In the genomic region with DNA sequence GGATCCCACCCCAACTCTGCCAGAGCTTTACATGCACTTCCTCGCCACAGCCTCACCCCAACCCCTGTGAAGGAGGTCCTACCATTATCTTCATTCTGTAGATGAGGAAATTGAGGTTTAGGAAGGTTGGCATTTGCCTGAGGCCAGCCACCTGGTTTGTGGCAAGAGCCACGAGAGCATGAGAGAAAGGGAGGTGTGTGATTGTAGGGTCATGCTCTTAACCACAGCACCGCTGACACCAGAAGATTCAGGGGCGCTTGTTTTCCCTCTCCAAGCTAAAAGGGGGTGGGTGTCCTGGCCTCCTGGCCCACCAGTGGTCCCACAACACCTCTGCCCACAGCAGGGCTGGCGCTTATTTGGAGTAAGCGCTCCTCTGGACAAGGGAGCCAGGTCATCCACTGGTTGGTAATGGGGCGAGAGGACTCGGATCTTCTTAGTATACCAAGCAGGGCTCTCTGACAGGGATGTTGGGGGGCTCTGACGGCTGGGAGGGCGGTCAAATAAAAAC, we compare ENCODE assay signal across 16 cellular contexts. TPM values are rescaled to one million over a fixed set of nuclear protein-coding genes. Genes with fewer than 3 reads are reported as not detected.
DNase-seq lines count a peak whose midpoint lies in the region; ATAC-seq, FAIRE-seq and TF ChIP-seq lines count a peak whose summit lies in the region.
"Had no signal": no experiment of that assay in that cellular context is flagged by ENCODE, and none has a peak within 500 bp of the region (broad histone marks: within the 10 kb centered on the region; RNA-seq: fewer than 3 reads in every experiment).

No MANE protein-coding gene starts in this region.

- H3K4me1 Mint-ChIP-seq in CD14-positive monocyte (peaks cover 8% of the 10 kb centered on the region), naive B cell (peaks cover 0 to 13% (median 11%) of the 10 kb centered on the region in 3 donors)
- H3K4me1 Mint-ChIP-seq: activated CD4-positive, alpha-beta T cell treated with anti-CD3 and anti-CD28 coated beads for 36 hours had no signal

- H3K27ac Mint-ChIP-seq in CD14-positive monocyte: no peak overlapping the region
- H3K27ac Mint-ChIP-seq in naive B cell: no peak overlapping the region
- H3K27ac Mint-ChIP-seq: activated CD4-positive, alpha-beta T cell treated with anti-CD3 and anti-CD28 coated beads for 36 hours; IgD-negative memory B cell had no signal

- no peak overlapping the region for H3K9ac ChIP-seq in HUES48 (ENCODE audit: low read depth, low read length)

- no peak for TF ChIP-seq CTCF in CD14-positive monocyte (IDR thresholded peaks at IDR 0.05)
- no peak for TF ChIP-seq CTCF in bronchial epithelial cell (IDR thresholded peaks at IDR 0.05; ENCODE audit: insufficient read depth, low read length, severe bottlenecking)

- H3K4me1 ChIP-seq in HUES48 (ENCODE audit: control insufficient read depth, insufficient read depth, low read length): no peaks in the 10 kb centered on the region
- H3K4me1 ChIP-seq: breast epithelium, gastrocnemius medialis had no signal

- H3K27ac ChIP-seq in HUES48 (ENCODE audit: low read depth, low read length): no peak overlapping the region
- H3K27ac ChIP-seq: breast epithelium, gastrocnemius medialis, tibial nerve had no signal

- H3K9me3 ChIP-seq in HUES48 (ENCODE audit: control insufficient read depth, insufficient read depth, low read length): no peaks in the 10 kb centered on the region
- H3K9me3 ChIP-seq: breast epithelium, gastrocnemius medialis, tibial nerve had no signal

- H3K4me3 ChIP-seq in HUES48 (ENCODE audit: low read depth, low read length): peak overlapping the region; percentile 61
- peak overlapping the region; percentile 33 for H3K4me3 ChIP-seq in bronchial epithelial cell (ENCODE audit: low read depth, low read length)

- intact Hi-C loops in CD14-positive monocyte (cut with micrococcal nuclease): no loop called here

- H3K27me3 Mint-ChIP-seq in CD14-positive monocyte (ENCODE audit: low read depth in 3 of 3) (peaks cover 30 to 54% (median 50%) of the 10 kb centered on the region in 3 donors), naive B cell (peaks cover 56 to 74% (median 72%) of the 10 kb centered on the region in 3 donors)

- H3K9me3 Mint-ChIP-seq in CD14-positive monocyte (peaks cover 0 to 3% (median 0%) of the 10 kb centered on the region in 7 donors), naive B cell (no peaks in the 10 kb centered on the region)
- H3K9me3 Mint-ChIP-seq: IgD-negative memory B cell had no signal

- peak overlapping the region; percentile 65 to 85 for H3K4me3 Mint-ChIP-seq in CD14-positive monocyte
- H3K4me3 Mint-ChIP-seq in naive B cell: peak overlapping the region in 6 of 8 donors; percentile 9 to 79 (median 64)
- H3K4me3 Mint-ChIP-seq: activated CD4-positive, alpha-beta T cell treated with anti-CD3 and anti-CD28 coated beads for 36 hours had no signal

- H3K36me3 ChIP-seq in HUES48 (ENCODE audit: control insufficient read depth, insufficient read depth, low read length) (no peaks in the 10 kb centered on the region), bronchial epithelial cell (ENCODE audit: control insufficient read depth, insufficient read depth, low read length) (no peaks in the 10 kb centered on the region)
- H3K36me3 ChIP-seq: breast epithelium, gastrocnemius medialis, tibial nerve had no signal

- no peak for FAIRE-seq in bronchial epithelial cell (lab: Jason Lieb, UNC)
- FAIRE-seq: G401.6 had no signal

- ATAC-seq in naive B cell (ENCODE audit: low read depth in 2 of 2) (no peak), GM21528 (IDR thresholded peaks at IDR 0.05; ENCODE audit: low FRiP score, unreplicated experiment) (no peak)
- ATAC-seq: gastrocnemius medialis had no signal

- H3K36me3 Mint-ChIP-seq in CD14-positive monocyte (no peaks in the 10 kb centered on the region), naive B cell (no peaks in the 10 kb centered on the region)
- H3K36me3 Mint-ChIP-seq: IgD-negative memory B cell had no signal

- peaks cover 33% of the 10 kb centered on the region for H3K27me3 ChIP-seq in HUES48 (ENCODE audit: control insufficient read depth, insufficient read depth, low read length)
- no peaks in the 10 kb centered on the region for H3K27me3 ChIP-seq in bronchial epithelial cell (ENCODE audit: control insufficient read depth, insufficient read depth, low read length)

- no peak for DNase-seq in CD14-positive monocyte (ENCODE audit: low spot score)
- no peak for DNase-seq in bronchial epithelial cell (ENCODE audit: low read depth)
- no peak for DNase-seq in naive B cell
- DNase-seq in retina: no peak
- DNase-seq in DMS53 (lab: John Stamatoyannopoulos, UW): no peak
- DNase-seq: activated gamma-delta T cell treated with Interleukin-2 at 50 U/mL for 16 hours, gastrocnemius medialis had no signal

RNA-seq across cellular contexts. Expression of gene RHCG, which starts 0.7 kb away (rescaled TPM):
- polyA plus RNA-seq in CD14-positive monocyte (not detected), naive B cell (ENCODE audit: low read depth in 6 of 6) (not detected)
- total RNA-seq in bronchial epithelial cell: 247 and 322 TPM in 2 replicates
- total RNA-seq: activated CD4-positive, alpha-beta T cell treated with anti-CD3 and anti-CD28 coated beads for 36 hours; gastrocnemius medialis; pulmonary artery endothelial cell; T-helper 1 cell treated with Interleukin-12 subunit alpha and Interleukin-12 subunit beta and Interleukin-4 antibody, amounts not matched to agents 30 ng/mL and 1 ng/mL, for 36 hours had no signal
- polyA plus RNA-seq: IgD-negative memory B cell had no signal
